Comparison of ENCODE assay signal across 16 cellular contexts in the genomic region with DNA sequence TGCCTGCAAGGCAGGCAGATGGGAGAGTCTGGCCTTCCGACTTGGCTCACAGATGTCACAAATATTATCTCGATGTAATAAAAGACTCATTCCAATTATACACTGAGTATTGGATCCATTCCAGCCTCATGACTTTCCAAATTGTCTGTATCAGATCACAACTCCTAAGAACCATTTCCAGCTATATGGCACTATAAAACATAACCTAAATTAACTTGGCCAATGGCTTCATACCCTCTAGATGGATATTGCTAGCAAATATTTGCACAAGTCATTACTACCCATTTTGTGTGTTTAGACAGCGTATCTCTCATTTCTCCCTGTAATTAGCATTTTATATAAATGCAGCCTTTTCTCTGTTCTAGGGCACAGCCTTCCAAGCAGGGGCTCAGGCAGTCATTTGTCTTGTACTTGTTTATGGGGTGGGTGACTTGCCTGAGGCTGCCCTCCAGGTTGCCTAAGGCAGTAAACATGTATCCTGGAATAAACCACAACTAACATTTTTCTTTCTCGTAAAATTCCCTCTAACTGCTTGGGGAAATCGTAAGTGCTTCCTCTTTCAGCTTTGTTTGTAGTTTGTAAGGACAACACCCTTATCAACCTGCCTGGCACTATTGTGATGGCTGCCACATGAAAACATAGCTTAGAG.
DNase-seq lines count a peak whose midpoint lies in the region; ATAC-seq and TF ChIP-seq lines count a peak whose summit lies in the region.
"Had no signal": no experiment of that assay in that cellular context is flagged by ENCODE, and none has a peak within 500 bp of the region (broad histone marks: within the 10 kb centered on the region; RNA-seq: fewer than 3 reads in every experiment).

No MANE protein-coding gene starts in this region.

- TF ChIP-seq CTCF in GM10266 (IDR thresholded peaks at IDR 0.05; ENCODE audit: control insufficient read depth, insufficient read depth, low read depth, missing control alignments) = no peak

- DNase-seq in ELR (ENCODE audit: low read depth) = peak; percentile 42
- peak; percentile 92 for DNase-seq in NCI-H1436 (lab: John Stamatoyannopoulos, UW)
- peak; percentile 52 for DNase-seq in NCI-H345 treated with DMSO at 0.1 percent for 48 hours (lab: John Stamatoyannopoulos, UW; ENCODE audit: unreplicated experiment)
- DNase-seq in cerebellum (ENCODE audit: low spot score) = peak; percentile 44
- no peak for DNase-seq in cerebellar nuclear complex (lab: John Stamatoyannopoulos, UW)
- DNase-seq in GM10266 (ENCODE audit: extremely low spot score) = no peak
- DNase-seq: activated CD4-positive, alpha-beta T cell treated with anti-CD3 and anti-CD28 coated beads, Interleukin-2, amount 10 ng/mL, durations not matched to agents 24 days and 14 days; AML-193; dorsolateral prefrontal cortex; HCEC 1CT; mammary epithelial cell; naive thymus-derived CD8-positive, alpha-beta T cell; thyroid gland had no signal

- ATAC-seq in HG03521 (IDR thresholded peaks at IDR 0.05; ENCODE audit: unreplicated experiment) (no peak), HG02981 (IDR thresholded peaks at IDR 0.05; ENCODE audit: unreplicated experiment) (no peak)
- ATAC-seq: naive thymus-derived CD8-positive, alpha-beta T cell; stimulated activated effector memory CD8-positive, alpha-beta T cell treated with anti-CD3 and anti-CD28 coated beads, Interleukin-12 subunit alpha, Interleukin-12 subunit beta, amount 100 ng/mL, for 72 hours had no signal

Comparison
In these comparisons a context has a peak if more than half of its experiments do, and no peak if none do; other contexts are left out.
1. DNase-seq: peak in ELR (single experiment), NCI-H1436 (single experiment), NCI-H345 treated with DMSO at 0.1 percent for 48 hours (single experiment) and cerebellum (single experiment); none in cerebellar nuclear complex (0 of 2) and GM10266 (single experiment).